In genomic region chr10:68586622-68587325, GRCh38 we compare ENCODE assay signal across 17 cellular contexts.
"Had no signal": no experiment of that assay in that cellular context is flagged by ENCODE, and none has a peak within 500 bp of the region (broad histone marks: within the 10 kb centered on the region; RNA-seq: fewer than 3 reads in every experiment).

No MANE protein-coding gene starts in this region.

- H3K4me1 ChIP-seq: adrenal gland, colonic mucosa, esophagus muscularis mucosa, lower lobe of right lung, parathyroid adenoma, tibial artery, uterus had no signal

- DNase-seq: activated CD4-positive, alpha-beta memory T cell treated with anti-CD3 and anti-CD28 coated beads for 36 hours; activated CD4-positive, alpha-beta T cell treated with anti-CD3 and anti-CD28 coated beads for 1 hour; activated CD8-positive, alpha-beta memory T cell treated with anti-CD3 and anti-CD28 coated beads, Interleukin-2, amount 10 ng/mL, durations not matched to agents 7 days and 5 days; activated effector memory CD4-positive, alpha-beta T cell treated with Interleukin-2 at 50 U/mL for 16 hours; activated T-cell treated with anti-CD3 and anti-CD28 coated beads, Interleukin-2, amount 50 U/mL, for 1 hour; adrenal gland; caudate nucleus; colonic mucosa; immature natural killer cell; lower lobe of right lung; midbrain; tibial artery; uterus had no signal

- H3K9me3 ChIP-seq: adrenal gland, colonic mucosa, esophagus muscularis mucosa, lower lobe of right lung, tibial artery, uterus had no signal

- H3K4me3 ChIP-seq: adrenal gland, colonic mucosa, esophagus muscularis mucosa, lower lobe of right lung, tibial artery, uterus had no signal

- H3K27ac Mint-ChIP-seq: activated CD4-positive, alpha-beta memory T cell treated with anti-CD3 and anti-CD28 coated beads for 36 hours; activated CD8-positive, alpha-beta memory T cell treated with anti-CD3 and anti-CD28 coated beads, Interleukin-2, amount 10 ng/mL, durations not matched to agents 7 days and 5 days; activated naive CD4-positive, alpha-beta T cell treated with anti-CD3 and anti-CD28 coated beads, Interleukin-2, amount 50 U/mL, for 24 hours; immature natural killer cell; stimulated activated memory B cell treated with anti-CD40 and anti-IgM and Interleukin-4, amounts not matched to agents 10 μg/mL and 1 μg/mL and 100 μg/mL, for 72 hours had no signal

- H3K27me3 ChIP-seq: adrenal gland, colonic mucosa, esophagus muscularis mucosa, tibial artery, uterus had no signal

- H2AFZ ChIP-seq: parathyroid adenoma had no signal

- H3K4me3 Mint-ChIP-seq: activated CD4-positive, alpha-beta memory T cell treated with anti-CD3 and anti-CD28 coated beads for 36 hours; activated CD8-positive, alpha-beta memory T cell treated with anti-CD3 and anti-CD28 coated beads, Interleukin-2, amount 10 ng/mL, durations not matched to agents 7 days and 5 days; activated naive CD4-positive, alpha-beta T cell treated with anti-CD3 and anti-CD28 coated beads, Interleukin-2, amount 50 U/mL, for 24 hours; immature natural killer cell; stimulated activated memory B cell treated with anti-CD40 and anti-IgM and Interleukin-4, amounts not matched to agents 10 μg/mL and 1 μg/mL and 100 μg/mL, for 72 hours had no signal

- H3K27ac ChIP-seq: adrenal gland, colonic mucosa, esophagus muscularis mucosa, lower lobe of right lung, parathyroid adenoma, tibial artery, uterus had no signal

- H3K9me3 Mint-ChIP-seq: activated CD4-positive, alpha-beta memory T cell treated with anti-CD3 and anti-CD28 coated beads for 36 hours; activated naive CD4-positive, alpha-beta T cell treated with anti-CD3 and anti-CD28 coated beads, Interleukin-2, amount 50 U/mL, for 24 hours; immature natural killer cell; stimulated activated memory B cell treated with anti-CD40 and anti-IgM and Interleukin-4, amounts not matched to agents 10 μg/mL and 1 μg/mL and 100 μg/mL, for 72 hours had no signal

- H3K9ac ChIP-seq: parathyroid adenoma had no signal

- H3K4me1 Mint-ChIP-seq: activated naive CD4-positive, alpha-beta T cell treated with anti-CD3 and anti-CD28 coated beads, Interleukin-2, amount 50 U/mL, for 24 hours; immature natural killer cell; stimulated activated memory B cell treated with anti-CD40 and anti-IgM and Interleukin-4, amounts not matched to agents 10 μg/mL and 1 μg/mL and 100 μg/mL, for 72 hours had no signal

- ATAC-seq: activated CD8-positive, alpha-beta memory T cell treated with anti-CD3 and anti-CD28 coated beads, Interleukin-2, amount 10 ng/mL, durations not matched to agents 7 days and 5 days; lower lobe of right lung; stimulated activated memory B cell treated with anti-CD40 and anti-IgM and Interleukin-4, amounts not matched to agents 10 μg/mL and 1 μg/mL and 100 μg/mL, for 72 hours had no signal

- H3K36me3 Mint-ChIP-seq: activated CD4-positive, alpha-beta memory T cell treated with anti-CD3 and anti-CD28 coated beads for 36 hours; activated CD8-positive, alpha-beta memory T cell treated with anti-CD3 and anti-CD28 coated beads, Interleukin-2, amount 10 ng/mL, durations not matched to agents 7 days and 5 days; activated naive CD4-positive, alpha-beta T cell treated with anti-CD3 and anti-CD28 coated beads, Interleukin-2, amount 50 U/mL, for 24 hours; immature natural killer cell; stimulated activated memory B cell treated with anti-CD40 and anti-IgM and Interleukin-4, amounts not matched to agents 10 μg/mL and 1 μg/mL and 100 μg/mL, for 72 hours had no signal

- H3K27me3 Mint-ChIP-seq: activated CD4-positive, alpha-beta memory T cell treated with anti-CD3 and anti-CD28 coated beads for 36 hours; activated CD8-positive, alpha-beta memory T cell treated with anti-CD3 and anti-CD28 coated beads, Interleukin-2, amount 10 ng/mL, durations not matched to agents 7 days and 5 days; activated naive CD4-positive, alpha-beta T cell treated with anti-CD3 and anti-CD28 coated beads, Interleukin-2, amount 50 U/mL, for 24 hours; stimulated activated memory B cell treated with anti-CD40 and anti-IgM and Interleukin-4, amounts not matched to agents 10 μg/mL and 1 μg/mL and 100 μg/mL, for 72 hours had no signal

- H3K36me3 ChIP-seq: adrenal gland, colonic mucosa, lower lobe of right lung, tibial artery, uterus had no signal

- H3K79me2 ChIP-seq: parathyroid adenoma had no signal
